Comparison of ENCODE assay signal across 10 cellular contexts in genomic region chr16:68432701-68433100, GRCh38. TPM values are rescaled to one million over a fixed set of nuclear protein-coding genes. Genes with fewer than 3 reads are reported as not detected.
"Had no signal": no experiment of that assay in that cellular context is flagged by ENCODE, and none has a peak within 500 bp of the region (broad histone marks: within the 10 kb centered on the region; RNA-seq: fewer than 3 reads in every experiment).

No MANE protein-coding gene starts in this region.

- DNase-seq: GM23248, GOT3, H7, H9, HCEC 1CT, HFFc6 had no signal

- H3K4me3 ChIP-seq: GM23248, GM23338, HAP-1 had no signal

- H3K27ac ChIP-seq: GM23248 had no signal

- H3K4me2 ChIP-seq: GM23338 had no signal

- H3K27ac Mint-ChIP-seq: GM23338, H9, HFFc6 had no signal

- H3K4me3 Mint-ChIP-seq: GM23338, H9, HFFc6 had no signal

- H3K36me3 ChIP-seq: HAP-1 had no signal

- H3K9ac ChIP-seq: GM23248 had no signal

- ATAC-seq: GM23338, HCT116 had no signal

- H3K4me1 ChIP-seq: HAP-1 had no signal

- H2AFZ ChIP-seq: GM23248, GM23338 had no signal

RNA-seq across cellular contexts. Expression of gene SMPD3, which starts 15.6 kb away (rescaled TPM):
- total RNA-seq: H4 had no signal
